Comparison of ENCODE assay signal across 2 cellular contexts in genomic region chr6:155505560-155505959, GRCh38.
TF ChIP-seq lines count a peak whose summit lies in the region.

No MANE protein-coding gene starts in this region.

TF ChIP-seq in SK-N-SH, 30 proteins besides CTCF, POLR2A, EP300 and RAD21:
- no peak for TF ChIP-seq USF1 (IDR thresholded peaks at IDR 0.05; ENCODE audit: borderline replicate concordance, low read depth)
- TF ChIP-seq NFIC (IDR thresholded peaks at IDR 0.05; ENCODE audit: borderline replicate concordance), result no peak
- TF ChIP-seq SIN3A (IDR thresholded peaks at IDR 0.05; ENCODE audit: borderline replicate concordance, low read depth, low read length), result no peak
- no peak for TF ChIP-seq FOSL2 (IDR thresholded peaks at IDR 0.05; ENCODE audit: borderline replicate concordance, low read depth)
- no peak for TF ChIP-seq REST (IDR thresholded peaks at IDR 0.05; ENCODE audit: low read depth, low read length)
- no peak for TF ChIP-seq GABPA (IDR thresholded peaks at IDR 0.05; ENCODE audit: low read depth)
- no peak for TF ChIP-seq ZBTB33 (IDR thresholded peaks at IDR 0.05; ENCODE audit: borderline replicate concordance, low read depth)
- no peak for TF ChIP-seq MEF2A (IDR thresholded peaks at IDR 0.05; ENCODE audit: borderline replicate concordance, low read depth)
- no peak for TF ChIP-seq MAX (IDR thresholded peaks at IDR 0.05; ENCODE audit: low read depth)
- TF ChIP-seq RCOR1 (IDR thresholded peaks at IDR 0.05; ENCODE audit: low read length), result no peak
- TF ChIP-seq RFX5 (IDR thresholded peaks at IDR 0.05; ENCODE audit: low read length), result no peak
- TF ChIP-seq GATA2 (CRISPR knock-in tag; IDR thresholded peaks at IDR 0.05), result no peak
- no peak for TF ChIP-seq MXI1 (IDR thresholded peaks at IDR 0.05; ENCODE audit: low read depth, low read length)
- no peak for TF ChIP-seq TEAD4 (IDR thresholded peaks at IDR 0.05; ENCODE audit: borderline replicate concordance, insufficient read depth)
TF ChIP-seq in SK-N-SH: peak in this region for 0.

TF ChIP-seq in SK-N-SH treated with all-trans-retinoic acid at 6 μM for 48 hours, 23 proteins besides CTCF, POLR2A, EP300 and RAD21:
- TF ChIP-seq ZNF70 (CRISPR knock-in tag; IDR thresholded peaks at IDR 0.05) (no peak), ZFP3 (CRISPR knock-in tag; IDR thresholded peaks at IDR 0.05) (no peak), ISL1 (CRISPR knock-in tag; IDR thresholded peaks at IDR 0.05) (no peak), TOX (CRISPR knock-in tag; IDR thresholded peaks at IDR 0.05; ENCODE audit: borderline replicate concordance) (no peak), CREB5 (CRISPR knock-in tag; IDR thresholded peaks at IDR 0.05; ENCODE audit: low read depth) (no peak), ESRRG (CRISPR knock-in tag; IDR thresholded peaks at IDR 0.05) (no peak), ZNF8 (CRISPR knock-in tag; IDR thresholded peaks at IDR 0.05) (no peak), TSHZ2 (CRISPR knock-in tag; IDR thresholded peaks at IDR 0.05) (no peak), ZNF565 (CRISPR knock-in tag; conservative IDR thresholded peaks at IDR 0.05; ENCODE audit: low read depth) (no peak), CSRNP3 (CRISPR knock-in tag; IDR thresholded peaks at IDR 0.05) (no peak), BACH2 (CRISPR knock-in tag; IDR thresholded peaks at IDR 0.05; ENCODE audit: borderline replicate concordance) (no peak), PATZ1 (CRISPR knock-in tag; IDR thresholded peaks at IDR 0.05; ENCODE audit: borderline replicate concordance) (no peak), OSR1 (CRISPR knock-in tag; IDR thresholded peaks at IDR 0.05) (no peak), PPARA (CRISPR knock-in tag; IDR thresholded peaks at IDR 0.05; ENCODE audit: borderline replicate concordance) (no peak), SNAI2 (CRISPR knock-in tag; IDR thresholded peaks at IDR 0.05) (no peak)
